9 cellular contexts compared by ENCODE assay signal in genomic region chr1:16151200-16151708, GRCh38. TPM values are rescaled to one million over a fixed set of nuclear protein-coding genes. Genes with fewer than 3 reads are reported as not detected.
DNase-seq lines count a peak whose midpoint lies in the region; ATAC-seq and TF ChIP-seq lines count a peak whose summit lies in the region.
"Had no signal": no experiment of that assay in that cellular context is flagged by ENCODE, and none has a peak within 500 bp of the region (broad histone marks: within the 10 kb centered on the region; RNA-seq: fewer than 3 reads in every experiment).

No MANE protein-coding gene starts in this region.

- H3K9me3 ChIP-seq in trophoblast cell (ENCODE audit: insufficient read depth, low read depth, low read length), result no peaks in the 10 kb centered on the region

- no peaks in the 10 kb centered on the region for H3K27me3 ChIP-seq in trophoblast cell (ENCODE audit: insufficient read depth, low read length)

- peaks cover 65% of the 10 kb centered on the region for H3K79me1 ChIP-seq in trophoblast cell (ENCODE audit: low read length)

- H2AK5ac ChIP-seq in trophoblast cell (ENCODE audit: low read length), result peak overlapping the region; percentile 95

- H2BK120ac ChIP-seq in trophoblast cell (ENCODE audit: insufficient read depth, low read length, poor library complexity), result peak overlapping the region; percentile 3

- no peak overlapping the region for H3K4me2 ChIP-seq in trophoblast cell (ENCODE audit: low read length)

- H4K8ac ChIP-seq in trophoblast cell (ENCODE audit: low read depth, low read length), result peak overlapping the region; percentile 97

- no CpG with 5 or more reads among the region's 7 CpGs for WGBS in trophoblast cell (ENCODE audit: extremely low coverage, insufficient coverage, insufficient read length)

- peaks cover 33 to 36% of the 10 kb centered on the region in 2 experiments for H3K36me3 ChIP-seq in trophoblast cell (ENCODE audit: control insufficient read depth in 1 of 2, insufficient read depth in 2 of 2, low read length in 2 of 2)

- H3K9ac ChIP-seq in trophoblast cell (ENCODE audit: low read length), result no peak overlapping the region

- no peak for ATAC-seq in HG02981 (IDR thresholded peaks at IDR 0.05; ENCODE audit: unreplicated experiment)
- no peak for ATAC-seq in GM21723 (IDR thresholded peaks at IDR 0.05; ENCODE audit: unreplicated experiment)

- peak overlapping the region; percentile 95 for H3K18ac ChIP-seq in trophoblast cell (ENCODE audit: low read length)

- no peak overlapping the region for H4K12ac ChIP-seq in trophoblast cell (ENCODE audit: low read depth, low read length)

- peak overlapping the region; percentile 97 for H3K4ac ChIP-seq in trophoblast cell (ENCODE audit: low read depth, low read length)

- H3K27ac ChIP-seq in trophoblast cell (ENCODE audit: low read depth, low read length), result no peak overlapping the region

- no peak overlapping the region for H2AFZ ChIP-seq in trophoblast cell (ENCODE audit: insufficient read depth, low read length, poor library complexity)

- no peak overlapping the region for H3K23ac ChIP-seq in trophoblast cell (ENCODE audit: low read length)

- peak overlapping the region; percentile 93 for H2BK5ac ChIP-seq in trophoblast cell (ENCODE audit: low read depth, low read length, poor library complexity)

- peak overlapping the region; percentile 99 for H4K91ac ChIP-seq in trophoblast cell (ENCODE audit: low read depth, low read length)

- TF ChIP-seq CTCF in GM12873 (IDR thresholded peaks at IDR 0.05; ENCODE audit: insufficient read depth, low read depth, low read length, missing control alignments), result peak; percentile 3

- H3K79me2 ChIP-seq in trophoblast cell (ENCODE audit: control insufficient read depth, insufficient read depth, low read length, poor library complexity), result peaks cover 24% of the 10 kb centered on the region

- H3K14ac ChIP-seq in trophoblast cell (ENCODE audit: low read length), result peak overlapping the region; percentile 95

- H2BK12ac ChIP-seq in trophoblast cell (ENCODE audit: low read length), result peak overlapping the region; percentile 89

- no peak overlapping the region for H3K4me3 ChIP-seq in trophoblast cell (ENCODE audit: low read depth, low read length)

- DNase-seq in NCI-H69 (lab: John Stamatoyannopoulos, UW) (peak; percentile 66), dedifferentiated amniotic fluid mesenchymal stem cell (ENCODE audit: extremely low spot score) (peak; percentile 42), trophoblast cell (no peak), NCI-H146 (lab: John Stamatoyannopoulos, UW) (no peak), superior temporal gyrus (ENCODE audit: extremely low spot score) (no peak)
- DNase-seq: activated CD8-positive, alpha-beta memory T cell treated with anti-CD3 and anti-CD28 coated beads, Interleukin-2, amount 50 U/mL, for 48 hours had no signal

- peaks cover 47% of the 10 kb centered on the region in 2 experiments for H3K4me1 ChIP-seq in trophoblast cell (ENCODE audit: control insufficient read depth in 1 of 2, insufficient read depth in 2 of 2, low read length in 2 of 2)

RNA-seq across cellular contexts. Expression of gene EPHA2, which starts 4.6 kb away (rescaled TPM):
- polyA plus RNA-seq in trophoblast cell (2013), result 27.6 and 30.3 TPM in 2 replicates

Comparison
In these comparisons a context has a peak if more than half of its experiments do, and no peak if none do; other contexts are left out.
1. DNase-seq: peak in NCI-H69 (single experiment) and dedifferentiated amniotic fluid mesenchymal stem cell (single experiment); none in trophoblast cell (0 of 2), NCI-H146 (single experiment) and superior temporal gyrus (single experiment).